In genomic region chr12:128971802-128972201, GRCh38 we compare ENCODE assay signal across 16 cellular contexts.
A peak's percentile ranks its signal among the peaks of the same experiment; 100 is the strongest.
DNase-seq lines count a peak whose midpoint lies in the region; ATAC-seq and TF ChIP-seq lines count a peak whose summit lies in the region.
"Had no signal": no experiment of that assay in that cellular context is flagged by ENCODE, and none has a peak within 500 bp of the region (broad histone marks: within the 10 kb centered on the region; RNA-seq: fewer than 3 reads in every experiment).

No MANE protein-coding gene starts in this region.

- H3K36me3 Mint-ChIP-seq in glutamatergic neuron (ENCODE audit: unreplicated experiment), result peaks cover 4% of the 10 kb centered on the region
- H3K36me3 Mint-ChIP-seq in activated T-helper 1 cell treated with anti-CD3 and anti-CD28 coated beads, Interleukin-12 subunit alpha, Interleukin-12 subunit beta, Interleukin-2, Interleukin-4 antibody, amounts not matched to agents 30 ng/mL and 10 ng/mL and 1 ng/mL, durations not matched to agents 14 hours and 24 hours and 36 hours (ENCODE audit: low read depth), result no peaks in the 10 kb centered on the region

- H3K4me3 ChIP-seq in HUES64 (ENCODE audit: low read length), result peak overlapping the region; percentile 27; the same call in 1 of the 2 replicates
- H3K4me3 ChIP-seq: Peyer's patch, prostate gland, thyroid gland had no signal

- no peak overlapping the region for H3K9ac ChIP-seq in HUES64 (ENCODE audit: low read depth, low read length)

- TF ChIP-seq CTCF in glutamatergic neuron (IDR thresholded peaks at IDR 0.05; ENCODE audit: partially characterized antibody, unreplicated experiment), result no peak

- no peak overlapping the region for H3K4me3 Mint-ChIP-seq in glutamatergic neuron (ENCODE audit: unreplicated experiment)
- no peak overlapping the region for H3K4me3 Mint-ChIP-seq in activated T-helper 1 cell treated with anti-CD3 and anti-CD28 coated beads, Interleukin-12 subunit alpha, Interleukin-12 subunit beta, Interleukin-2, Interleukin-4 antibody, amounts not matched to agents 30 ng/mL and 10 ng/mL and 1 ng/mL, durations not matched to agents 14 hours and 24 hours and 36 hours
- no peak overlapping the region for H3K4me3 Mint-ChIP-seq in stimulated activated naive CD8-positive, alpha-beta T cell treated with anti-CD3 and anti-CD28 coated beads, Interleukin-15, amount 100 ng/mL, for 72 hours
- H3K4me3 Mint-ChIP-seq: activated naive CD8-positive, alpha-beta T cell treated with anti-CD3 and anti-CD28 coated beads, Interleukin-2, amount 50 U/mL, for 24 hours had no signal

- H3K27me3 Mint-ChIP-seq in glutamatergic neuron (ENCODE audit: unreplicated experiment), result peaks cover 10% of the 10 kb centered on the region
- H3K27me3 Mint-ChIP-seq in activated T-helper 1 cell treated with anti-CD3 and anti-CD28 coated beads, Interleukin-12 subunit alpha, Interleukin-12 subunit beta, Interleukin-2, Interleukin-4 antibody, amounts not matched to agents 30 ng/mL and 10 ng/mL and 1 ng/mL, durations not matched to agents 14 hours and 24 hours and 36 hours (ENCODE audit: insufficient read depth), result peaks cover 4% of the 10 kb centered on the region
- peaks cover 75% of the 10 kb centered on the region for H3K27me3 Mint-ChIP-seq in stimulated activated naive CD8-positive, alpha-beta T cell treated with anti-CD3 and anti-CD28 coated beads, Interleukin-15, amount 100 ng/mL, for 72 hours

- no peaks in the 10 kb centered on the region for H3K36me3 ChIP-seq in HUES64 (ENCODE audit: insufficient read depth, low read length)
- H3K36me3 ChIP-seq: Peyer's patch, prostate gland, thyroid gland had no signal

- peaks cover 21% of the 10 kb centered on the region for H3K4me1 ChIP-seq in HUES64 (ENCODE audit: insufficient read depth, low read length)
- H3K4me1 ChIP-seq: Peyer's patch, prostate gland had no signal

- 36% methylated on average over 11 of the region's 11 CpGs for WGBS in HUES64

- no peak for ATAC-seq in stimulated activated naive CD8-positive, alpha-beta T cell treated with anti-CD3 and anti-CD28 coated beads, Interleukin-15, amount 100 ng/mL, for 72 hours
- ATAC-seq: activated naive CD8-positive, alpha-beta T cell treated with anti-CD3 and anti-CD28 coated beads, Interleukin-2, amount 50 U/mL, for 24 hours; HepG2 had no signal

- H3K27me3 ChIP-seq in HUES64 (ENCODE audit: insufficient read depth, low read length), result peaks cover 24% of the 10 kb centered on the region
- H3K27me3 ChIP-seq: Peyer's patch, thyroid gland had no signal

- H3K27ac Mint-ChIP-seq in glutamatergic neuron (ENCODE audit: unreplicated experiment), result peak overlapping the region; percentile 52
- H3K27ac Mint-ChIP-seq in activated T-helper 1 cell treated with anti-CD3 and anti-CD28 coated beads, Interleukin-12 subunit alpha, Interleukin-12 subunit beta, Interleukin-2, Interleukin-4 antibody, amounts not matched to agents 30 ng/mL and 10 ng/mL and 1 ng/mL, durations not matched to agents 14 hours and 24 hours and 36 hours, result no peak overlapping the region
- no peak overlapping the region for H3K27ac Mint-ChIP-seq in stimulated activated naive CD8-positive, alpha-beta T cell treated with anti-CD3 and anti-CD28 coated beads, Interleukin-15, amount 100 ng/mL, for 72 hours
- H3K27ac Mint-ChIP-seq: activated naive CD8-positive, alpha-beta T cell treated with anti-CD3 and anti-CD28 coated beads, Interleukin-2, amount 50 U/mL, for 24 hours had no signal

- H3K9me3 Mint-ChIP-seq in glutamatergic neuron (ENCODE audit: unreplicated experiment), result peaks cover 13% of the 10 kb centered on the region
- H3K9me3 Mint-ChIP-seq in activated T-helper 1 cell treated with anti-CD3 and anti-CD28 coated beads, Interleukin-12 subunit alpha, Interleukin-12 subunit beta, Interleukin-2, Interleukin-4 antibody, amounts not matched to agents 30 ng/mL and 10 ng/mL and 1 ng/mL, durations not matched to agents 14 hours and 24 hours and 36 hours, result no peaks in the 10 kb centered on the region
- no peaks in the 10 kb centered on the region for H3K9me3 Mint-ChIP-seq in stimulated activated naive CD8-positive, alpha-beta T cell treated with anti-CD3 and anti-CD28 coated beads, Interleukin-15, amount 100 ng/mL, for 72 hours
- H3K9me3 Mint-ChIP-seq: activated naive CD8-positive, alpha-beta T cell treated with anti-CD3 and anti-CD28 coated beads, Interleukin-2, amount 50 U/mL, for 24 hours had no signal

- intact Hi-C loops in activated T-helper 1 cell treated with anti-CD3 and anti-CD28 coated beads, Interleukin-12 subunit alpha, Interleukin-12 subunit beta, Interleukin-2, Interleukin-4 antibody, amounts not matched to agents 30 ng/mL and 10 ng/mL and 1 ng/mL, durations not matched to agents 14 hours and 24 hours and 36 hours (cut with micrococcal nuclease), result no loop called here

- DNase-seq in COLO668 (lab: John Stamatoyannopoulos, UW; ENCODE audit: unreplicated experiment) (peak; percentile 49), NCI-H345 (lab: John Stamatoyannopoulos, UW) (peak; percentile 91), glutamatergic neuron (no peak), A172 (ENCODE audit: low spot score) (no peak)
- no peak for DNase-seq in activated CD4-positive, alpha-beta T cell treated with anti-CD3 and anti-CD28 coated beads, Interleukin-2, amount 50 U/mL, for 48 hours
- DNase-seq in activated T-helper 1 cell treated with anti-CD3 and anti-CD28 coated beads, Interleukin-12 subunit alpha, Interleukin-12 subunit beta, Interleukin-2, Interleukin-4 antibody, amounts not matched to agents 30 ng/mL and 10 ng/mL and 1 ng/mL, durations not matched to agents 14 hours and 24 hours and 36 hours (ENCODE audit: low spot score), result no peak
- no peak for DNase-seq in stimulated activated naive CD8-positive, alpha-beta T cell treated with anti-CD3 and anti-CD28 coated beads, Interleukin-15, amount 100 ng/mL, for 72 hours
- DNase-seq: activated CD4-positive, CD25-positive, alpha-beta regulatory T cell treated with anti-CD3 and anti-CD28 coated beads, Interleukin-2, amount 50 U/mL, for 72 hours; activated naive CD8-positive, alpha-beta T cell treated with anti-CD3 and anti-CD28 coated beads, Interleukin-2, amount 50 U/mL, for 24 hours; kidney; NCI-H1930; Peyer's patch had no signal

- no peaks in the 10 kb centered on the region for H3K9me3 ChIP-seq in HUES64 (ENCODE audit: insufficient read depth, low read depth, low read length)
- H3K9me3 ChIP-seq: Peyer's patch, prostate gland, thyroid gland had no signal

- peaks cover 13% of the 10 kb centered on the region for H3K4me1 Mint-ChIP-seq in glutamatergic neuron (ENCODE audit: low read depth, unreplicated experiment)
- H3K4me1 Mint-ChIP-seq in activated T-helper 1 cell treated with anti-CD3 and anti-CD28 coated beads, Interleukin-12 subunit alpha, Interleukin-12 subunit beta, Interleukin-2, Interleukin-4 antibody, amounts not matched to agents 30 ng/mL and 10 ng/mL and 1 ng/mL, durations not matched to agents 14 hours and 24 hours and 36 hours (ENCODE audit: low read depth), result peaks cover 12% of the 10 kb centered on the region
- H3K4me1 Mint-ChIP-seq in stimulated activated naive CD8-positive, alpha-beta T cell treated with anti-CD3 and anti-CD28 coated beads, Interleukin-15, amount 100 ng/mL, for 72 hours, result peaks cover 18% of the 10 kb centered on the region

- H3K27ac ChIP-seq in HUES64 (ENCODE audit: low read depth, low read length), result no peak overlapping the region
- H3K27ac ChIP-seq: Peyer's patch, prostate gland, thyroid gland had no signal

Comparison
In these comparisons a context has a peak if more than half of its experiments do, and no peak if none do; other contexts are left out.
1. DNase-seq: peak in COLO668 (single experiment) and NCI-H345 (single experiment); none in glutamatergic neuron (single experiment), A172 (single experiment), activated CD4-positive, alpha-beta T cell treated with anti-CD3 and anti-CD28 coated beads, Interleukin-2, amount 50 U/mL, for 48 hours (0 of 2), activated T-helper 1 cell treated with anti-CD3 and anti-CD28 coated beads, Interleukin-12 subunit alpha, Interleukin-12 subunit beta, Interleukin-2, Interleukin-4 antibody, amounts not matched to agents 30 ng/mL and 10 ng/mL and 1 ng/mL, durations not matched to agents 14 hours and 24 hours and 36 hours (single experiment) and stimulated activated naive CD8-positive, alpha-beta T cell treated with anti-CD3 and anti-CD28 coated beads, Interleukin-15, amount 100 ng/mL, for 72 hours (0 of 2).